In the genomic region with DNA sequence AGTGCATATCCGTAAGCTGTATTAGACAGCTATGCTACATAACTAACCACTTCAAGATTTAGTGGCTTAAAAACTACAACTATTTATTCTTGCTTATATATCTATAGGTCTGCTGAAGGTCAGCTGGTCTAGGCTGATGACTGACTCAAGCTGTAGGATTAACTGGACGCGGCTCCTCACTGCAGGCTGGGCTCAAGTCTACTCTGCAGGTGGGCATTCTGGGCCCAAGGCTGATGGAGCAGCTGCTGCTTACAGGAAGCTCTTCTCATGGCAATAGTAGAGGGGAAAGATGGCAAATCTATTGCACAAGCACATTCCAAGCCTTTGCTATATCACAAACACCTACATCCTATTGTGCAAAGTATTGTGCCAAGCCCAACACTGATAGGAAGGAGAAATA, we compare ENCODE assay signal across 19 cellular contexts.
A peak's percentile ranks its signal among the peaks of the same experiment; 100 is the strongest.
DNase-seq lines count a peak whose midpoint lies in the region; ATAC-seq, FAIRE-seq and TF ChIP-seq lines count a peak whose summit lies in the region.
"Had no signal": no experiment of that assay in that cellular context is flagged by ENCODE, and none has a peak within 500 bp of the region (broad histone marks: within the 10 kb centered on the region; RNA-seq: fewer than 3 reads in every experiment).

No MANE protein-coding gene starts in this region.

- no peak overlapping the region for H3K27ac Mint-ChIP-seq in CD14-positive monocyte
- H3K27ac Mint-ChIP-seq: effector memory CD8-positive, alpha-beta T cell; nephron progenitor cell; stimulated activated naive B cell treated with anti-CD40 and anti-IgM and Interleukin-4, amounts not matched to agents 10 μg/mL and 1 μg/mL and 100 μg/mL, for 72 hours had no signal

- peaks cover 0 to 14% (median 5%) of the 10 kb centered on the region in 7 donors for H3K9me3 Mint-ChIP-seq in CD14-positive monocyte

- FAIRE-seq in H54 (lab: Jason Lieb, UNC): no peak
- FAIRE-seq: D721Med, kidney had no signal

- H3K27me3 Mint-ChIP-seq in CD14-positive monocyte (ENCODE audit: low read depth in 3 of 3): peaks cover 0 to 2% (median 0%) of the 10 kb centered on the region in 3 donors
- H3K27me3 Mint-ChIP-seq: central memory CD8-positive, alpha-beta T cell; effector memory CD8-positive, alpha-beta T cell; stimulated activated naive B cell treated with anti-CD40 and anti-IgM and Interleukin-4, amounts not matched to agents 10 μg/mL and 1 μg/mL and 100 μg/mL, for 72 hours had no signal

- H3K4me3 Mint-ChIP-seq in CD14-positive monocyte: no peak overlapping the region
- H3K4me3 Mint-ChIP-seq: central memory CD8-positive, alpha-beta T cell; effector memory CD8-positive, alpha-beta T cell; nephron progenitor cell; stimulated activated naive B cell treated with anti-CD40 and anti-IgM and Interleukin-4, amounts not matched to agents 10 μg/mL and 1 μg/mL and 100 μg/mL, for 72 hours had no signal

- H3K36me3 Mint-ChIP-seq in CD14-positive monocyte: no peaks in the 10 kb centered on the region
- H3K36me3 Mint-ChIP-seq: stimulated activated naive B cell treated with anti-CD40 and anti-IgM and Interleukin-4, amounts not matched to agents 10 μg/mL and 1 μg/mL and 100 μg/mL, for 72 hours had no signal

- ATAC-seq in GM19395 (IDR thresholded peaks at IDR 0.05; ENCODE audit: unreplicated experiment): peak; percentile 21
- ATAC-seq in HG02943 (IDR thresholded peaks at IDR 0.05; ENCODE audit: low read depth, unreplicated experiment): peak; percentile 15
- peak; percentile 1 for ATAC-seq in HG03442 (IDR thresholded peaks at IDR 0.05; ENCODE audit: unreplicated experiment)
- ATAC-seq: effector memory CD8-positive, alpha-beta T cell had no signal

- intact Hi-C loops in CD14-positive monocyte (cut with micrococcal nuclease): no loop called here

- no peak for DNase-seq in CD14-positive monocyte (ENCODE audit: low spot score)
- no peak for DNase-seq in H54 (ENCODE audit: insufficient read length, low spot score)
- no peak for DNase-seq in GDM1 (lab: John Stamatoyannopoulos, UW)
- DNase-seq in NCI-H1048 (lab: John Stamatoyannopoulos, UW): no peak
- DNase-seq: activated gamma-delta T cell; BE2C; effector memory CD8-positive, alpha-beta T cell; hippocampal formation; kidney; NCI-H1436; nephron progenitor cell; Right ventricle myocardium superior; stimulated activated naive B cell treated with anti-CD40 and anti-IgM and Interleukin-4, amounts not matched to agents 10 μg/mL and 1 μg/mL and 100 μg/mL, for 72 hours; transverse colon had no signal

- TF ChIP-seq CTCF in CD14-positive monocyte (IDR thresholded peaks at IDR 0.05): no peak

- no peaks in the 10 kb centered on the region for H3K4me1 Mint-ChIP-seq in CD14-positive monocyte
- H3K4me1 Mint-ChIP-seq: central memory CD8-positive, alpha-beta T cell; nephron progenitor cell; stimulated activated naive B cell treated with anti-CD40 and anti-IgM and Interleukin-4, amounts not matched to agents 10 μg/mL and 1 μg/mL and 100 μg/mL, for 72 hours had no signal

- no peak for TF ChIP-seq POLR2A in H54 (IDR thresholded peaks at IDR 0.05; ENCODE audit: low read depth, low read length)
